In genomic region chr15:56243117-56243773, GRCh38 we compare ENCODE assay signal across 8 cellular contexts. TPM values are rescaled to one million over a fixed set of nuclear protein-coding genes. Genes with fewer than 3 reads are reported as not detected.
A peak's percentile ranks its signal among the peaks of the same experiment; 100 is the strongest.
DNase-seq lines count a peak whose midpoint lies in the region; ATAC-seq and TF ChIP-seq lines count a peak whose summit lies in the region.

No MANE protein-coding gene starts in this region.

- H3K9me2 ChIP-seq in hepatocyte (replicated peaks; ENCODE audit: insufficient read depth): no peaks in the 10 kb centered on the region

- WGBS in hepatocyte (ENCODE audit: low lambda C conversion rate, missing lambda C conversion rate): 0% methylated on average over 7 of the region's 39 CpGs

- H3K4me2 ChIP-seq in hepatocyte: peak overlapping the region; percentile 90

- H3K9me3 ChIP-seq in HUES48 (ENCODE audit: control insufficient read depth, insufficient read depth, low read length) (no peaks in the 10 kb centered on the region), ascending aorta (no peaks in the 10 kb centered on the region), hepatocyte (ENCODE audit: low read depth) (no peaks in the 10 kb centered on the region)

- peak overlapping the region; percentile 93 for H2AFZ ChIP-seq in hepatocyte

- H3K36me3 ChIP-seq in HUES48 (ENCODE audit: control insufficient read depth, insufficient read depth, low read length): peaks cover under 1% of the 10 kb centered on the region; the same call in 1 of the 2 replicates
- H3K36me3 ChIP-seq in ascending aorta: no peaks in the 10 kb centered on the region
- H3K36me3 ChIP-seq in hepatocyte (replicated peaks; ENCODE audit: insufficient read depth, low read depth): no peaks in the 10 kb centered on the region

- TF ChIP-seq CTCF in ascending aorta (IDR thresholded peaks at IDR 0.05) (no peak), hepatocyte (IDR thresholded peaks at IDR 0.05; ENCODE audit: poor library complexity) (no peak)

- peaks cover 29% of the 10 kb centered on the region for H3K4me1 ChIP-seq in HUES48 (ENCODE audit: control insufficient read depth, insufficient read depth, low read length)
- H3K4me1 ChIP-seq in ascending aorta: peaks cover 0 to 10% of the 10 kb centered on the region in 2 donors
- peaks cover 23% of the 10 kb centered on the region for H3K4me1 ChIP-seq in hepatocyte (ENCODE audit: insufficient read depth)

- intact Hi-C loops in ascending aorta (cut with DNase I): loop anchor here (10.0 kb wide), 3 partner anchors 248 to 672 kb away; partner anchors contain the start of genes NEDD4, PYGO1 and TCF12

- peaks cover 13% of the 10 kb centered on the region for H4K20me1 ChIP-seq in hepatocyte (ENCODE audit: insufficient read depth, poor library complexity, severe bottlenecking)

- peak overlapping the region; percentile 85 for H3K9ac ChIP-seq in HUES48 (ENCODE audit: low read depth, low read length)

- peak overlapping the region; percentile 79 for H3K4me3 ChIP-seq in HUES48 (ENCODE audit: low read depth, low read length)
- peak overlapping the region; percentile 84 to 98 for H3K4me3 ChIP-seq in ascending aorta
- peak overlapping the region; percentile 93 for H3K4me3 ChIP-seq in hepatocyte

- peak; percentile 18 to 22 for DNase-seq in activated CD4-positive, alpha-beta T cell treated with anti-CD3 and anti-CD28 coated beads for 24 hours (ENCODE audit: low read depth in 2 of 2)
- no peak for DNase-seq in activated CD4-positive, alpha-beta T cell treated with anti-CD3 and anti-CD28 coated beads for 1 hour
- peak; percentile 79 for DNase-seq in SK-N-DZ (ENCODE audit: low spot score)
- peak; percentile 8 to 70 for DNase-seq in ascending aorta (ENCODE audit: low spot score in 2 of 2)
- DNase-seq in hepatocyte (ENCODE audit: low spot score): peak; percentile 60
- DNase-seq in putamen (ENCODE audit: low spot score): peak; percentile 75

- H3K27ac ChIP-seq in HUES48 (ENCODE audit: low read depth, low read length): peak overlapping the region; percentile 96
- peak overlapping the region; percentile 90 to 95 for H3K27ac ChIP-seq in ascending aorta
- H3K27ac ChIP-seq in hepatocyte: peak overlapping the region; percentile 95

- no peaks in the 10 kb centered on the region for H3K27me3 ChIP-seq in HUES48 (ENCODE audit: control insufficient read depth, insufficient read depth, low read length)
- H3K27me3 ChIP-seq in ascending aorta: no peaks in the 10 kb centered on the region
- H3K27me3 ChIP-seq in hepatocyte: no peaks in the 10 kb centered on the region

- ATAC-seq in GM21367 (IDR thresholded peaks at IDR 0.05; ENCODE audit: unreplicated experiment): no peak

- H3K79me2 ChIP-seq in hepatocyte: peaks cover 51% of the 10 kb centered on the region

RNA-seq across cellular contexts. Expression of gene RFX7, which starts 0.4 kb away (rescaled TPM):
- 8.2 and 8.7 TPM in 2 replicates for polyA plus RNA-seq in SK-N-DZ (2014; cell fraction: cytosol; rRNA removed)
- 11.5 and 15.4 TPM in 2 replicates for polyA plus RNA-seq in SK-N-DZ (2014; cell fraction: nucleus; rRNA removed)
- total RNA-seq in ascending aorta (14.2 TPM), hepatocyte (8.3 and 10.0 TPM in 2 replicates)
- 4.3 and 5.8 TPM in 2 replicates for polyA plus RNA-seq in hepatocyte
